ENCODE assay signal across 20 cellular contexts in the genomic region with DNA sequence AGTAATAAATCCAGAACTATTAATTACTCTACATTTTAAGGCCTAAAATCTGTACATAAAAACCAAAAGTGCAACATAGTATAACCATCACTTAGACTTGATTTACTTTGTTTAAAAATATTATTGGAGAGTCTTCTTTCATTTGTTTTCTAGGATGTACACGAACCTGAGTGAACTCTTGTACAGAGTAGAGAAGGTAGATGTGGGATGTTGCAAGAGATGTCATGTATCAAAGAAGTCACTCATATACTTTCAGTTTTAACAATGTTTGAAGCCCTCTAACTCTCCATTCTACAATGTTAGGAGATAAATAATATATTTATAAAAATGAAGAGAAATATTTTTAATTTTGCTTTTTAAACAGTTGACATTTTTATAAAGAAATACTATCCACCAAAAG. TPM values are rescaled to one million over a fixed set of nuclear protein-coding genes. Genes with fewer than 3 reads are reported as not detected.
"Had no signal": no experiment of that assay in that cellular context is flagged by ENCODE, and none has a peak within 500 bp of the region (broad histone marks: within the 10 kb centered on the region; RNA-seq: fewer than 3 reads in every experiment).

No MANE protein-coding gene starts in this region.

- H3K9me3 ChIP-seq: colonic mucosa, esophagus muscularis mucosa, gastrocnemius medialis, heart right ventricle, left ventricle myocardium inferior had no signal

- H3K4me1 ChIP-seq: colonic mucosa, esophagus muscularis mucosa, left ventricle myocardium inferior had no signal

- DNase-seq: colonic mucosa; cortex of kidney; effector CD8-positive, alpha-beta T cell; effector memory CD8-positive, alpha-beta T cell; foreskin keratinocyte; gastrocnemius medialis; glutamatergic neuron; head of caudate nucleus; heart right ventricle; hippocampal formation; left cardiac atrium; left ventricle myocardium inferior; mammary epithelial cell; mesendoderm; midbrain; naive thymus-derived CD4-positive, alpha-beta T cell had no signal

- H3K4me3 ChIP-seq: colonic mucosa, esophagus muscularis mucosa, gastrocnemius medialis, heart right ventricle, left ventricle myocardium inferior, lung had no signal

- FAIRE-seq: endothelial cell of umbilical vein, keratinocyte had no signal

- H3K27ac ChIP-seq: colonic mucosa, esophagus muscularis mucosa, foreskin keratinocyte, gastrocnemius medialis, heart right ventricle, left ventricle myocardium inferior had no signal

- ATAC-seq: effector memory CD8-positive, alpha-beta T cell; foreskin keratinocyte; gastrocnemius medialis; heart right ventricle; left cardiac atrium; naive thymus-derived CD4-positive, alpha-beta T cell had no signal

- H3K36me3 ChIP-seq: colonic mucosa, esophagus muscularis mucosa, gastrocnemius medialis, heart right ventricle, left ventricle myocardium inferior had no signal

- H3K27me3 ChIP-seq: colonic mucosa, esophagus muscularis mucosa, foreskin keratinocyte, gastrocnemius medialis, heart right ventricle had no signal

RNA-seq across cellular contexts. Expression of a gene that starts 38.6 kb away (rescaled TPM):
- polyA plus RNA-seq: naive thymus-derived CD4-positive, alpha-beta T cell had no signal
